In genomic region chr2:127650785-127651380, GRCh38 we compare ENCODE assay signal across 1 cellular context.
TF ChIP-seq lines count a peak whose summit lies in the region.

No MANE protein-coding gene starts in this region.

TF ChIP-seq in HepG2, 621 proteins besides CTCF, POLR2A, EP300 and RAD21:
- TF ChIP-seq SKIL (CRISPR knock-in tag; IDR thresholded peaks at IDR 0.05; ENCODE audit: borderline replicate concordance) = no peak
- no peak for TF ChIP-seq NFE2 (CRISPR knock-in tag; IDR thresholded peaks at IDR 0.05)
- TF ChIP-seq KLF11 (CRISPR knock-in tag; IDR thresholded peaks at IDR 0.05) = no peak
- TF ChIP-seq AGO1 (IDR thresholded peaks at IDR 0.05; ENCODE audit: low read depth, low read length, poor library complexity, severe bottlenecking) = peak; percentile 12
- no peak for TF ChIP-seq ZNF616 (CRISPR knock-in tag; IDR thresholded peaks at IDR 0.05; ENCODE audit: low read depth)
- no peak for TF ChIP-seq CEBPB (IDR thresholded peaks at IDR 0.05; ENCODE audit: borderline replicate concordance, low read depth, low read length)
- TF ChIP-seq ZNF264 (CRISPR knock-in tag; IDR thresholded peaks at IDR 0.05) = no peak
- TF ChIP-seq HNF4G (IDR thresholded peaks at IDR 0.05; ENCODE audit: borderline replicate concordance, low read depth, low read length) = no peak
- TF ChIP-seq HNF4G (CRISPR knock-in tag; IDR thresholded peaks at IDR 0.05; ENCODE audit: borderline replicate concordance, low read depth) = no peak
- 0 out of 2 replicates have a peak, but pooled peaks have one; percentile 36 for TF ChIP-seq NFKB2 (CRISPR knock-in tag; IDR thresholded peaks at IDR 0.05; ENCODE audit: borderline replicate concordance)
- no peak for TF ChIP-seq NCOA5 (CRISPR knock-in tag; IDR thresholded peaks at IDR 0.05)
- TF ChIP-seq, protein P1, sequence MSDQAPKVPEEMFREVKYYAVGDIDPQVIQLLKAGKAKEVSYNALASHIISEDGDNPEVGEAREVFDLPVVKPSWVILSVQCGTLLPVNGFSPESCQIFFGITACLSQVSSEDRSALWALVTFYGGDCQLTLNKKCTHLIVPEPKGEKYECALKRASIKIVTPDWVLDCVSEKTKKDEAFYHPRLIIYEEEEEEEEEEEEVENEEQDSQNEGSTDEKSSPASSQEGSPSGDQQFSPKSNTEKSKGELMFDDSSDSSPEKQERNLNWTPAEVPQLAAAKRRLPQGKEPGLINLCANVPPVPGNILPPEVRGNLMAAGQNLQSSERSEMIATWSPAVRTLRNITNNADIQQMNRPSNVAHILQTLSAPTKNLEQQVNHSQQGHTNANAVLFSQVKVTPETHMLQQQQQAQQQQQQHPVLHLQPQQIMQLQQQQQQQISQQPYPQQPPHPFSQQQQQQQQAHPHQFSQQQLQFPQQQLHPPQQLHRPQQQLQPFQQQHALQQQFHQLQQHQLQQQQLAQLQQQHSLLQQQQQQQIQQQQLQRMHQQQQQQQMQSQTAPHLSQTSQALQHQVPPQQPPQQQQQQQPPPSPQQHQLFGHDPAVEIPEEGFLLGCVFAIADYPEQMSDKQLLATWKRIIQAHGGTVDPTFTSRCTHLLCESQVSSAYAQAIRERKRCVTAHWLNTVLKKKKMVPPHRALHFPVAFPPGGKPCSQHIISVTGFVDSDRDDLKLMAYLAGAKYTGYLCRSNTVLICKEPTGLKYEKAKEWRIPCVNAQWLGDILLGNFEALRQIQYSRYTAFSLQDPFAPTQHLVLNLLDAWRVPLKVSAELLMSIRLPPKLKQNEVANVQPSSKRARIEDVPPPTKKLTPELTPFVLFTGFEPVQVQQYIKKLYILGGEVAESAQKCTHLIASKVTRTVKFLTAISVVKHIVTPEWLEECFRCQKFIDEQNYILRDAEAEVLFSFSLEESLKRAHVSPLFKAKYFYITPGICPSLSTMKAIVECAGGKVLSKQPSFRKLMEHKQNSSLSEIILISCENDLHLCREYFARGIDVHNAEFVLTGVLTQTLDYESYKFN (CRISPR knock-in tag; conservative IDR thresholded peaks at IDR 0.05) = no peak
- TF ChIP-seq ZNF383 (CRISPR knock-in tag; IDR thresholded peaks at IDR 0.05; ENCODE audit: borderline replicate concordance) = no peak
